In genomic region chr9:35604578-35605335, GRCh38 we compare ENCODE assay signal across 1 cellular context.
TF ChIP-seq lines count a peak whose summit lies in the region.

Gene TESK1 (plus strand): TSS chr9:35605262. CDS start chr9:35605620, 358 bp downstream.

TF ChIP-seq in HepG2, 621 proteins besides CTCF, POLR2A, EP300 and RAD21 (continued from another document and continues in another):
- TF ChIP-seq ZNF816 (CRISPR knock-in tag; IDR thresholded peaks at IDR 0.05; ENCODE audit: borderline replicate concordance) (no peak), BHLHE40 (IDR thresholded peaks at IDR 0.05; ENCODE audit: low read length) (peak; percentile 47; the same call in 1 of the 2 replicates), SAP130 (CRISPR knock-in tag; IDR thresholded peaks at IDR 0.05; ENCODE audit: low read depth) (peak; percentile 78), HMG20A (CRISPR knock-in tag; IDR thresholded peaks at IDR 0.05; ENCODE audit: borderline replicate concordance) (no peak), ZNF543 (CRISPR knock-in tag; IDR thresholded peaks at IDR 0.05) (no peak), HNRNPUL1 (IDR thresholded peaks at IDR 0.05; ENCODE audit: low read depth, low read length) (no peak), NR2F6 (IDR thresholded peaks at IDR 0.05) (no peak), NR2F6 (CRISPR knock-in tag; IDR thresholded peaks at IDR 0.05) (0 out of 2 replicates have a peak, but pooled peaks have one; percentile 28), ZNF281 (CRISPR knock-in tag; IDR thresholded peaks at IDR 0.05; ENCODE audit: borderline replicate concordance) (no peak), ZNF484 (CRISPR knock-in tag; IDR thresholded peaks at IDR 0.05; ENCODE audit: borderline replicate concordance, low read depth) (no peak), RNF219 (CRISPR knock-in tag; IDR thresholded peaks at IDR 0.05) (no peak), SP5 (CRISPR knock-in tag; IDR thresholded peaks at IDR 0.05; ENCODE audit: borderline replicate concordance, low read depth) (peak; percentile 82), SP2 (CRISPR knock-in tag; IDR thresholded peaks at IDR 0.05) (no peak), KLF9 (CRISPR knock-in tag; IDR thresholded peaks at IDR 0.05; ENCODE audit: low read depth) (peak; percentile 97; the same call in 1 of the 2 replicates), ZBTB44 (CRISPR knock-in tag; IDR thresholded peaks at IDR 0.05) (no peak), SRY (CRISPR knock-in tag; IDR thresholded peaks at IDR 0.05) (0 out of 2 replicates have a peak, but pooled peaks have one; percentile 10), ZNF704 (CRISPR knock-in tag; IDR thresholded peaks at IDR 0.05; ENCODE audit: borderline replicate concordance) (0 out of 2 replicates have a peak, but pooled peaks have one; percentile 16), ZNF879 (CRISPR knock-in tag; IDR thresholded peaks at IDR 0.05) (no peak), ZNF709 (CRISPR knock-in tag; IDR thresholded peaks at IDR 0.05) (no peak), ZNF335 (CRISPR knock-in tag; IDR thresholded peaks at IDR 0.05) (no peak), PBX2 (CRISPR knock-in tag; IDR thresholded peaks at IDR 0.05) (no peak), ZNF230 (CRISPR knock-in tag; IDR thresholded peaks at IDR 0.05) (no peak), ZNF326 (CRISPR knock-in tag; IDR thresholded peaks at IDR 0.05; ENCODE audit: borderline replicate concordance) (no peak), ELF4 (CRISPR knock-in tag; IDR thresholded peaks at IDR 0.05; ENCODE audit: borderline replicate concordance) (no peak), TFE3 (CRISPR knock-in tag; IDR thresholded peaks at IDR 0.05) (0 out of 2 replicates have a peak, but pooled peaks have one; percentile 15), CREB1 (IDR thresholded peaks at IDR 0.05) (no peak), CREB1 (CRISPR knock-in tag; IDR thresholded peaks at IDR 0.05) (no peak), ZNF800 (CRISPR knock-in tag; IDR thresholded peaks at IDR 0.05) (no peak; the same call in 1 of the 2 replicates), RXRA (CRISPR knock-in tag; IDR thresholded peaks at IDR 0.05) (no peak; the same call in 1 of the 2 replicates), ZNF512 (CRISPR knock-in tag; IDR thresholded peaks at IDR 0.05) (no peak), KAT8 (CRISPR knock-in tag; IDR thresholded peaks at IDR 0.05) (no peak), MTF2 (CRISPR knock-in tag; IDR thresholded peaks at IDR 0.05; ENCODE audit: borderline replicate concordance) (no peak), ATF4 (CRISPR knock-in tag; IDR thresholded peaks at IDR 0.05) (no peak), BCLAF1 (IDR thresholded peaks at IDR 0.05) (no peak), ZNF841 (CRISPR knock-in tag; IDR thresholded peaks at IDR 0.05; ENCODE audit: borderline replicate concordance) (no peak), TP53 (CRISPR knock-in tag; conservative IDR thresholded peaks at IDR 0.05) (no peak), ZIK1 (CRISPR knock-in tag; IDR thresholded peaks at IDR 0.05; ENCODE audit: borderline replicate concordance, low read depth) (no peak), ZMYM4 (CRISPR knock-in tag; IDR thresholded peaks at IDR 0.05) (no peak), TBX2 (CRISPR knock-in tag; IDR thresholded peaks at IDR 0.05; ENCODE audit: borderline replicate concordance) (no peak), ZNF629 (CRISPR knock-in tag; conservative IDR thresholded peaks at IDR 0.05) (0 out of 2 replicates have a peak, but pooled peaks have one; percentile 17), MEIS2 (CRISPR knock-in tag; IDR thresholded peaks at IDR 0.05) (peak; percentile 77), ZNF337 (CRISPR knock-in tag; IDR thresholded peaks at IDR 0.05; ENCODE audit: borderline replicate concordance, low read depth) (no peak), ZKSCAN1 (IDR thresholded peaks at IDR 0.05; ENCODE audit: low read length) (no peak), ZNF34 (CRISPR knock-in tag; IDR thresholded peaks at IDR 0.05; ENCODE audit: borderline replicate concordance) (no peak), ZSCAN12 (CRISPR knock-in tag; IDR thresholded peaks at IDR 0.05) (0 out of 2 replicates have a peak, but pooled peaks have one; percentile 71)
